Comparison of ENCODE assay signal across 1 cellular context in genomic region chr2:172571245-172571644, GRCh38.
TF ChIP-seq lines count a peak whose summit lies in the region.

No MANE protein-coding gene starts in this region.

TF ChIP-seq in HepG2, 621 proteins besides CTCF, POLR2A, EP300 and RAD21 (continued from another document):
- peak; percentile 62; the same call in 1 of the 2 replicates for TF ChIP-seq RBFOX2 (IDR thresholded peaks at IDR 0.05; ENCODE audit: low read depth, low read length)
- no peak for TF ChIP-seq JDP2 (CRISPR knock-in tag; IDR thresholded peaks at IDR 0.05; ENCODE audit: borderline replicate concordance)
